ENCODE assay signal across 8 cellular contexts in the genomic region with DNA sequence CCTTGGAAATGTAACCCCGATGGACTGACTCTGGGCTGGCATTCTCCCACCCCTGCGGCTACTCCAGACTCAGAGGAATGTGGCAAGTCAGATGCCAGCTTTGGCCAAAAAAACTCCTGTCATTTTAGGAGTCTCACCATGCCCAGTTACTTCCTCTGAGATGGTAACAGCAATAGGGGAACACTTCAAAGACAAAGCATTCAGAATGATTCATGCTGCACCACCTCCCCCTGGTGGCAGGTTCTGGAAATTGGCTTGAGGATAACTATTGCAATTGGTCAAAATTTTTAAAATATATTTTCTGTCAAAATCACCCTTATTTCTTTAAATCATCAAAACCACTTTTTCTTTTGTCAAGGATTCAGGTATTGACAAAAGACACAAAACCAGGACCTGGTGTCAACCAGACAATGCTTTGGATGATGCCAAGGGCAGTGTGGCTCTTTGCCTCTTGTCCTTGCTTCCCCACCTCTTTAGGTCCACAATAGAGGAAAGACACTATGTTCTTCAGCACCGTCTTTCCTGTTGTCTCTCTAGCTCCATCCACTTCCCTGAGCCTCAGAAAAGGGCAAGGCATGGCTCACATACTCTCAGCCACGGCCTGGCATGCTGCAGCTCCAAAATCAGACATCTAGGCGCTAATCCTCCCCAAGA. TPM values are rescaled to one million over a fixed set of nuclear protein-coding genes. Genes with fewer than 3 reads are reported as not detected.
A peak's percentile ranks its signal among the peaks of the same experiment; 100 is the strongest.
DNase-seq lines count a peak whose midpoint lies in the region; ATAC-seq and TF ChIP-seq lines count a peak whose summit lies in the region.

No MANE protein-coding gene starts in this region.

- H3K27me3 Mint-ChIP-seq in HFFc6 (ENCODE audit: insufficient read depth) = peaks cover 3% of the 10 kb centered on the region; the same call in 1 of the 2 replicates

- peak in 11 of 14 donors; percentile 6 to 72 (median 30) for DNase-seq in C1 segment of cervical spinal cord (lab: John Stamatoyannopoulos, UW)
- DNase-seq in HFFc6 = peak; percentile 52
- peak; percentile 12 for DNase-seq in NCI-H748 treated with DMSO at 0.1 percent for 48 hours (lab: John Stamatoyannopoulos, UW)
- DNase-seq in activated CD4-positive, alpha-beta T cell treated with anti-CD3 and anti-CD28 coated beads, Interleukin-2, amount 50 U/mL, for 48 hours = peak; percentile 85 to 86
- DNase-seq in dermis microvascular lymphatic vessel endothelial cell (ENCODE audit: low read depth in 2 of 2) = peak; percentile 30 to 57
- peak; percentile 67 to 70 for DNase-seq in lung microvascular endothelial cell (ENCODE audit: low read depth in 2 of 2)
- peak; percentile 22 to 43 for DNase-seq in stimulated activated CD8-positive, alpha-beta memory T cell treated with anti-CD3 and anti-CD28 coated beads, Interleukin-15, amount 100 ng/mL, for 48 hours (ENCODE audit: low read depth in 2 of 2)

- peak; percentile 99 for TF ChIP-seq CTCF in HFFc6 (IDR thresholded peaks at IDR 0.05)

- no peak for ATAC-seq in GM21737 (IDR thresholded peaks at IDR 0.05; ENCODE audit: unreplicated experiment)

- H3K4me1 Mint-ChIP-seq in HFFc6 (ENCODE audit: low read depth) = no peaks in the 10 kb centered on the region

- H3K27ac Mint-ChIP-seq in HFFc6 = no peak overlapping the region; the same call in 1 of the 2 replicates

- H3K4me3 Mint-ChIP-seq in HFFc6 = no peak overlapping the region

- no peaks in the 10 kb centered on the region for H3K9me3 Mint-ChIP-seq in HFFc6

- H3K36me3 Mint-ChIP-seq in HFFc6 (ENCODE audit: low read depth) = peaks cover 13% of the 10 kb centered on the region

RNA-seq across cellular contexts. Expression of gene CDCA8, which starts 9.9 kb away (rescaled TPM):
- total RNA-seq in HFFc6 (2021; fragmentation: NEBNext Ultra II Directional; extraction: Animal tissue kit (Norgen Biotek cat#: 25700)) = 10 to 100 TPM; 20.3 to 44.3 (median 41.3) TPM
- 3.0 and 8.1 TPM in 2 replicates for total RNA-seq in dermis microvascular lymphatic vessel endothelial cell
- 1.4 and 5.7 TPM in 2 replicates for total RNA-seq in lung microvascular endothelial cell

RNA-seq across cellular contexts. Expression of gene RSPO1, which starts 47.8 kb away (rescaled TPM):
- not detected for total RNA-seq in HFFc6 (2021; fragmentation: NEBNext Ultra II Directional; extraction: Animal tissue kit (Norgen Biotek cat#: 25700))
- total RNA-seq in dermis microvascular lymphatic vessel endothelial cell = not detected in 2 replicates
- not detected in 2 replicates for total RNA-seq in lung microvascular endothelial cell

Comparison
In these comparisons a context has a peak if more than half of its experiments do, and no peak if none do; other contexts are left out.
1. DNase-seq: peak in every context shown above with its lines; median percentile 86 in activated CD4-positive, alpha-beta T cell treated with anti-CD3 and anti-CD28 coated beads, Interleukin-2, amount 50 U/mL, for 48 hours; 68 in lung microvascular endothelial cell; 52 in HFFc6; 44 in dermis microvascular lymphatic vessel endothelial cell; 32 in stimulated activated CD8-positive, alpha-beta memory T cell treated with anti-CD3 and anti-CD28 coated beads, Interleukin-15, amount 100 ng/mL, for 48 hours; 30 in C1 segment of cervical spinal cord; 12 in NCI-H748 treated with DMSO at 0.1 percent for 48 hours.